ENCODE assay signal across 8 cellular contexts in the genomic region with DNA sequence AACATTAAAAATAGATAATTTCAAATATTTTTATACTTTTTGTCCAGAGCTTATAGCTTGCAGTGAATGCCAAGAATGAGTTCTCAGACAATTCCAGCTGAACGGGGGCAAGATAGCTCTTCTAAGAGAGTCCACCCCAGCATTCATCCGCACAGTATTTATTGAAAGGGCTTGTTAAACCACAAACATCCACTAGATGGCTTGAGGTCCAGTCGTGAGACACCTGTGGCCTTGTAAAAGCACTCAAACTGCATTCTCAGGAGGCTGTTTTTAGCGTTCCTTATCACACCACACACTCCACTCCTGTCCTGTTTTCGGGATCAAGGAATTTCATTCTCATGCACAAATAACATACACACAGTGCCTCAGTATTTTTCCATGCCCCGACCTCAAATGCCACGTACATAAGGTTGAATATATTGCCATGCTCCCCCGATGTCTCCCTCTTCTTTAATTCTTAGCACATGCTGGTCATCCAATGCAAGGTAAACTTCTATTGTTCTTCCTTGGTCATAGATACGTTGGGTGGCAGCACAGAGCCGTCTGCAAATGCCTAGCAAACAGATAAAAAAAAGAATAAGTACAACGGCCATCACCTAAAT. TPM values are rescaled to one million over a fixed set of nuclear protein-coding genes. Genes with fewer than 3 reads are reported as not detected.
DNase-seq lines count a peak whose midpoint lies in the region; ATAC-seq and TF ChIP-seq lines count a peak whose summit lies in the region.

No MANE protein-coding gene starts in this region.

- ATAC-seq in HG03139 (IDR thresholded peaks at IDR 0.05; ENCODE audit: unreplicated experiment) (no peak), GM21717 (IDR thresholded peaks at IDR 0.05; ENCODE audit: unreplicated experiment) (no peak)

- H3K9me3 ChIP-seq in NT2/D1 (ENCODE audit: insufficient read depth, low read length) (no peaks in the 10 kb centered on the region), esophagus squamous epithelium (no peaks in the 10 kb centered on the region)

- no peak for TF ChIP-seq POLR2A in esophagus squamous epithelium (IDR thresholded peaks at IDR 0.05)

- intact Hi-C loops in esophagus squamous epithelium (cut with DNase I) = no loop called here

- H3K9ac ChIP-seq in NT2/D1 (ENCODE audit: insufficient read length, low read depth) = no peak overlapping the region

- POLR2A ChIA-PET in HEK293T (lab: Yijun Ruan, JAX) = no interaction called here

- H3K27ac ChIP-seq in esophagus squamous epithelium = no peak overlapping the region

- no peaks in the 10 kb centered on the region for H3K4me1 ChIP-seq in NT2/D1 (ENCODE audit: insufficient read depth, insufficient read length)
- peaks cover 0 to 19% (median 7%) of the 10 kb centered on the region in 3 donors for H3K4me1 ChIP-seq in esophagus squamous epithelium

- H3K36me3 ChIP-seq in NT2/D1 (ENCODE audit: insufficient read depth, insufficient read length, low read length) (peaks cover 92% of the 10 kb centered on the region), esophagus squamous epithelium (peaks cover 0 to 73% (median 0%) of the 10 kb centered on the region in 3 donors)

- CTCF ChIA-PET in HEK293T (lab: Yijun Ruan, JAX) = interaction anchor here (0.6 to 1.7 kb wide), 4 partner anchors 10 to 577 kb away, joined by 3 to 9 read pairs (median 3); no protein-coding TSS in a partner anchor

- TF ChIP-seq CTCF in esophagus squamous epithelium (IDR thresholded peaks at IDR 0.05) = peak in 5 of 6 experiments; percentile 23 to 60 (median 47)

- 47 to 54% methylated on average over 11 of the region's 11 CpGs for WGBS in esophagus squamous epithelium, 2 donors

- H3K4me3 ChIP-seq in NT2/D1 (ENCODE audit: insufficient read length, low read depth) (no peak overlapping the region), esophagus squamous epithelium (no peak overlapping the region)

- no peaks in the 10 kb centered on the region for H3K27me3 ChIP-seq in NT2/D1 (ENCODE audit: insufficient read depth, insufficient read length)
- no peaks in the 10 kb centered on the region for H3K27me3 ChIP-seq in esophagus squamous epithelium

- DNase-seq in DMS53 treated with DMSO at 0.1 percent for 48 hours (lab: John Stamatoyannopoulos, UW; ENCODE audit: unreplicated experiment) = peak; percentile 52
- peak; percentile 36 for DNase-seq in HEK293T (ENCODE audit: extremely low spot score)
- peak; percentile 20 for DNase-seq in NT2/D1 (ENCODE audit: low read depth, low spot score)
- DNase-seq in esophagus squamous epithelium (lab: John Stamatoyannopoulos, UW) = no peak
- DNase-seq in pons (ENCODE audit: low spot score) = peak; percentile 43
- DNase-seq in stimulated activated naive CD4-positive, alpha-beta T cell treated with Interleukin-2 at 50 U/mL for 16 hours (lab: John Stamatoyannopoulos, UW) = no peak

TF ChIP-seq in HEK293T, 16 proteins besides CTCF, POLR2A, EP300 and RAD21:
- TF ChIP-seq NFRKB (IDR thresholded peaks at IDR 0.05) = no peak
- no peak for TF ChIP-seq SUZ12 (IDR thresholded peaks at IDR 0.05)
- TF ChIP-seq FOXM1 (IDR thresholded peaks at IDR 0.05; ENCODE audit: borderline replicate concordance) = no peak
- no peak for TF ChIP-seq CTBP1 (IDR thresholded peaks at IDR 0.05; ENCODE audit: borderline replicate concordance)
- no peak for TF ChIP-seq SP1 (IDR thresholded peaks at IDR 0.05)
- no peak for TF ChIP-seq ZNF384 (IDR thresholded peaks at IDR 0.05)
- TF ChIP-seq BHLHE40 (IDR thresholded peaks at IDR 0.05; ENCODE audit: borderline replicate concordance) = no peak
- TF ChIP-seq ARNT (IDR thresholded peaks at IDR 0.05) = no peak
- no peak for TF ChIP-seq LEF1 (IDR thresholded peaks at IDR 0.05; ENCODE audit: borderline replicate concordance)
- TF ChIP-seq TARDBP (IDR thresholded peaks at IDR 0.05) = no peak
TF ChIP-seq in HEK293T: peak in this region for 0.

RNA-seq across cellular contexts. Expression of a gene that starts 47.4 kb away (rescaled TPM):
- total RNA-seq in esophagus squamous epithelium = 10 to 100 TPM; 26.0 to 46.0 (median 32.3) TPM

Comparison
In these comparisons a context has a peak if more than half of its experiments do, and no peak if none do; other contexts are left out.
1. DNase-seq: peak in DMS53 treated with DMSO at 0.1 percent for 48 hours (single experiment), HEK293T (single experiment), NT2/D1 (single experiment) and pons (single experiment); none in esophagus squamous epithelium (single experiment) and stimulated activated naive CD4-positive, alpha-beta T cell treated with Interleukin-2 at 50 U/mL for 16 hours (single experiment).